Comparison of ENCODE assay signal across 8 cellular contexts in the genomic region with DNA sequence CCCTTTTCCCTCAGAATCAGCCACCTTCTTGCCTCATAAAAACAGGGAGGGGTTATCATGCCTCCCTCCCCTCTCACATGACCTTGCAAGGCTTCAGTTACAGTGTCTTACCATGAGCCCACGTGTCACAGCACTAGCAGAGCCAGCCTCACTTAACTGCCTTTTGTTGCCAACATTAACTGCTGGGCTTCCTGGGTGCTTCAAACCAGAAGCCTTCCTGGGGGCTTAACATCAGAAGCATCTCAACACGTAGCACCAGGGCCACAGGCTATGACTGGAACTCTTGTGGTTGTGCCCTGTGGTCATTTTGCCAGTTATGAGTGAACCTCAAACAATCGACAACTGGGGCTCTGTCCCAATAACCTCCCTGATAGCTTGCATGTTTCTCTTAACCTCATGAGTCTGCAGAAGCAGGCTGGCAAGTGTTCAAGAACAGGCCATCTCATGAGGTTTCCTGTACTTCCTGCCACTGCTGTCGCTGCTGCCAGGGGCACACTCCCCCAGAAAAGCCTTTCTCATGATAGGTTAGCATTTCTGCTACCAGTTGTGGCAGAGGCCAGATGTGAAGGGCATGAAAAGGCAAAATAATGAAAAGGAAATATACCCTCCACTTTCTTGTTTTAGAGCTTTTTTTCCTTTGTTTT.
DNase-seq lines count a peak whose midpoint lies in the region; ATAC-seq and TF ChIP-seq lines count a peak whose summit lies in the region.

No MANE protein-coding gene starts in this region.

- ATAC-seq in psoas muscle (peak in 3 of 4 donors; percentile 66 to 83 (median 72)), HG02973 (IDR thresholded peaks at IDR 0.05; ENCODE audit: unreplicated experiment) (no peak)

- TF ChIP-seq CTCF in coronary artery (IDR thresholded peaks at IDR 0.05): no peak
- TF ChIP-seq CTCF in psoas muscle (IDR thresholded peaks at IDR 0.05): no peak

- H3K4me3 ChIP-seq in coronary artery (no peak overlapping the region), psoas muscle (no peak overlapping the region)

- no peaks in the 10 kb centered on the region for H3K36me3 ChIP-seq in psoas muscle (ENCODE audit: insufficient read depth in 1 of 2, low read depth in 1 of 2)

- peak; percentile 46 for DNase-seq in NCI-H2196 (lab: John Stamatoyannopoulos, UW; ENCODE audit: unreplicated experiment)
- DNase-seq in NCI-H2196 treated with DMSO at 0.1 percent for 48 hours (lab: John Stamatoyannopoulos, UW; ENCODE audit: unreplicated experiment): no peak
- peak; percentile 95 for DNase-seq in KG1 (lab: John Stamatoyannopoulos, UW)
- peak; percentile 25 for DNase-seq in activated CD4-positive, alpha-beta T cell treated with anti-CD3 and anti-CD28 coated beads for 1 hour
- no peak for DNase-seq in coronary artery (ENCODE audit: low spot score)
- peak; percentile 49 to 76 for DNase-seq in psoas muscle
- no peak for DNase-seq in glomerular visceral epithelial cell (ENCODE audit: extremely low spot score)

- WGBS in psoas muscle, 3 donors: 15 to 30% (median 24%) methylated on average over 4 of the region's 4 CpGs

- H3K9me3 ChIP-seq in psoas muscle: no peaks in the 10 kb centered on the region

- no peaks in the 10 kb centered on the region for H3K27me3 ChIP-seq in psoas muscle (ENCODE audit: insufficient read depth in 3 of 3, low read length in 2 of 3)

- peaks cover 5% of the 10 kb centered on the region for H3K4me1 ChIP-seq in psoas muscle

- H3K27ac ChIP-seq in coronary artery: peak overlapping the region; percentile 17 to 28
- H3K27ac ChIP-seq in psoas muscle: no peak overlapping the region

- intact Hi-C loops in psoas muscle (cut with DNase I): no loop called here

Comparison
In these comparisons a context has a peak if more than half of its experiments do, and no peak if none do; other contexts are left out.
1. DNase-seq: peak in NCI-H2196 (single experiment), KG1 (single experiment), activated CD4-positive, alpha-beta T cell treated with anti-CD3 and anti-CD28 coated beads for 1 hour (single experiment) and psoas muscle (2 of 2); none in NCI-H2196 treated with DMSO at 0.1 percent for 48 hours (single experiment), coronary artery (single experiment) and glomerular visceral epithelial cell (single experiment).